Comparison of ENCODE assay signal across 9 cellular contexts in genomic region chr5:160175438-160176218, GRCh38. TPM values are rescaled to one million over a fixed set of nuclear protein-coding genes. Genes with fewer than 3 reads are reported as not detected.
DNase-seq lines count a peak whose midpoint lies in the region.
"Had no signal": no experiment of that assay in that cellular context is flagged by ENCODE, and none has a peak within 500 bp of the region (broad histone marks: within the 10 kb centered on the region; RNA-seq: fewer than 3 reads in every experiment).

No MANE protein-coding gene starts in this region.

- no peak overlapping the region for H2BK12ac ChIP-seq in neuronal stem cell (ENCODE audit: low read length)

- peak overlapping the region; percentile 89 for H4K8ac ChIP-seq in neuronal stem cell (ENCODE audit: low read depth, low read length)

- no peak overlapping the region for H2BK120ac ChIP-seq in neuronal stem cell (ENCODE audit: low read depth, low read length)

- H3K4ac ChIP-seq in neuronal stem cell (ENCODE audit: low read length) = no peak overlapping the region

- H3K36me3 ChIP-seq in neuronal stem cell (replicated peaks in 1 of 2; ENCODE audit: control insufficient read depth in 2 of 2, insufficient read depth in 2 of 2, low read length in 2 of 2) = no peaks in the 10 kb centered on the region

- H3K14ac ChIP-seq in neuronal stem cell (ENCODE audit: low read length) = no peak overlapping the region

- H3K23ac ChIP-seq in neuronal stem cell (ENCODE audit: low read depth, low read length, poor library complexity) = no peak overlapping the region

- no peak overlapping the region for H3K4me3 ChIP-seq in neuronal stem cell (ENCODE audit: low read length in 2 of 2)

- WGBS in neuronal stem cell (ENCODE audit: extremely low coverage in 2 of 2, insufficient read length in 2 of 2, insufficient replicate concordance in 1 of 2), 2 donors = no CpG with 5 or more reads among the region's 18 CpGs

- no peak overlapping the region for H3K27ac ChIP-seq in neuronal stem cell (replicated peaks; ENCODE audit: low read length)

- H2BK15ac ChIP-seq in neuronal stem cell (ENCODE audit: low read length) = no peak overlapping the region

- peak overlapping the region; percentile 51 for H3K18ac ChIP-seq in neuronal stem cell (ENCODE audit: low read length)

- no peak overlapping the region for H2AK5ac ChIP-seq in neuronal stem cell (ENCODE audit: low read depth, low read length)

- peak overlapping the region; percentile 77 for H2AFZ ChIP-seq in neuronal stem cell (ENCODE audit: low read length)

- peaks cover 3% of the 10 kb centered on the region in 2 donors for H3K4me1 ChIP-seq in neuronal stem cell (ENCODE audit: control insufficient read depth in 2 of 2, insufficient read depth in 1 of 2, low read depth in 1 of 2, low read length in 2 of 2)

- no peaks in the 10 kb centered on the region for H3K9me3 ChIP-seq in neuronal stem cell (replicated peaks in 1 of 2; ENCODE audit: control insufficient read depth in 2 of 2, insufficient read depth in 1 of 2, low read depth in 1 of 2, low read length in 2 of 2)

- no peak overlapping the region for H2BK5ac ChIP-seq in neuronal stem cell (ENCODE audit: low read length)

- no peak overlapping the region for H3K9ac ChIP-seq in neuronal stem cell (ENCODE audit: low read depth, low read length, poor library complexity)

- no peak overlapping the region for H4K91ac ChIP-seq in neuronal stem cell (ENCODE audit: low read depth, low read length, poor library complexity)

- H3K27me3 ChIP-seq in neuronal stem cell (ENCODE audit: control insufficient read depth in 3 of 3, insufficient read depth in 3 of 3, low read depth in 1 of 3, low read length in 3 of 3) = peaks cover 0 to 9% (median 0%) of the 10 kb centered on the region in 3 experiments

- H3K4me2 ChIP-seq in neuronal stem cell (ENCODE audit: insufficient read depth, low read length, poor library complexity, severe bottlenecking) = no peak overlapping the region

- DNase-seq in C1 segment of cervical spinal cord (lab: John Stamatoyannopoulos, UW) = peak in 12 of 14 donors; percentile 28 to 84 (median 72)
- DNase-seq in NCI-H446 (lab: John Stamatoyannopoulos, UW) = peak; percentile 43 to 85
- DNase-seq in epidermal melanocyte (ENCODE audit: insufficient read length, low spot score) = peak; percentile 50
- DNase-seq in neuronal stem cell (ENCODE audit: low spot score) = no peak
- DNase-seq in T-helper 2 cell = no peak
- DNase-seq in activated T-cell treated with anti-CD3 and anti-CD28 coated beads, Interleukin-2, amount 50 U/mL, for 1 hour = no peak
- no peak for DNase-seq in activated CD4-positive, alpha-beta T cell treated with anti-CD3 and anti-CD28 coated beads for 4 hours
- DNase-seq in stimulated activated CD4-positive, alpha-beta T cell treated with anti-CD3 and anti-CD28 coated beads, Interleukin-2, amount 100 ng/mL, for 48 hours = no peak
- DNase-seq: stimulated activated CD4-positive, alpha-beta T cell treated with anti-CD3 and anti-CD28 coated beads, Interleukin-4, amount 100 ng/mL, for 1 hour had no signal

- no peaks in the 10 kb centered on the region for H3K79me1 ChIP-seq in neuronal stem cell (ENCODE audit: low read depth, low read length)

RNA-seq across cellular contexts. Expression of gene FABP6, which starts 53.7 kb away (rescaled TPM):
- polyA plus RNA-seq in neuronal stem cell (2013, experiment 1 of 2) = 2.6 TPM
- polyA plus RNA-seq in neuronal stem cell (2013, experiment 2 of 2) = 2.3 TPM

RNA-seq across cellular contexts. Expression of gene PWWP2A, which starts 56.4 kb away (rescaled TPM):
- polyA plus RNA-seq in neuronal stem cell (2013, experiment 1 of 2) = 21.7 TPM
- 25.9 TPM for polyA plus RNA-seq in neuronal stem cell (2013, experiment 2 of 2)

Comparison
In these comparisons a context has a peak if more than half of its experiments do, and no peak if none do; other contexts are left out.
1. DNase-seq: peak in C1 segment of cervical spinal cord (12 of 14), NCI-H446 (2 of 2) and epidermal melanocyte (single experiment); none in neuronal stem cell (single experiment), T-helper 2 cell (0 of 5), activated T-cell treated with anti-CD3 and anti-CD28 coated beads, Interleukin-2, amount 50 U/mL, for 1 hour (single experiment), activated CD4-positive, alpha-beta T cell treated with anti-CD3 and anti-CD28 coated beads for 4 hours (0 of 2) and stimulated activated CD4-positive, alpha-beta T cell treated with anti-CD3 and anti-CD28 coated beads, Interleukin-2, amount 100 ng/mL, for 48 hours (0 of 2).